ENCODE assay signal across 10 cellular contexts in genomic region chr10:100265821-100266485, GRCh38. TPM values are rescaled to one million over a fixed set of nuclear protein-coding genes. Genes with fewer than 3 reads are reported as not detected.
DNase-seq lines count a peak whose midpoint lies in the region; ATAC-seq and TF ChIP-seq lines count a peak whose summit lies in the region.
"Had no signal": no experiment of that assay in that cellular context is flagged by ENCODE, and none has a peak within 500 bp of the region (broad histone marks: within the 10 kb centered on the region; RNA-seq: fewer than 3 reads in every experiment).

No MANE protein-coding gene starts in this region.

- DNase-seq in HL-60 (ENCODE audit: low read depth in 1 of 2, low spot score in 1 of 2) (peak; percentile 42 to 45), adipocyte (ENCODE audit: low read depth) (peak; percentile 13), natural killer cell (no peak), germinal center (ENCODE audit: low spot score) (no peak), DMS53 (lab: John Stamatoyannopoulos, UW) (no peak)
- DNase-seq: GF-D8; stimulated activated CD4-positive, alpha-beta T cell treated with anti-CD3 and anti-CD28 coated beads, Interleukin-2, amount 100 ng/mL, for 48 hours had no signal

- H3K4me3 Mint-ChIP-seq in natural killer cell = peak overlapping the region; percentile 99

- H3K27ac ChIP-seq in BLaER1 = no peak overlapping the region
- H3K27ac ChIP-seq in HL-60 (replicated peaks) = no peak overlapping the region

- H3K4me1 ChIP-seq in BLaER1 = peaks cover 22% of the 10 kb centered on the region
- peaks cover 7% of the 10 kb centered on the region for H3K4me1 ChIP-seq in adipocyte (ENCODE audit: control insufficient read depth, insufficient read depth, low read length)

- H3K36me3 ChIP-seq in BLaER1 (peaks cover 22% of the 10 kb centered on the region), adipocyte (ENCODE audit: control insufficient read depth, insufficient read depth, low read length, severe bottlenecking) (peaks cover 8% of the 10 kb centered on the region)

- peak overlapping the region; percentile 86 for H3K4me3 ChIP-seq in BLaER1
- no peak overlapping the region; the same call in 1 of the 2 replicates for H3K4me3 ChIP-seq in HL-60 (replicated peaks; ENCODE audit: insufficient read depth, low read length)
- H3K4me3 ChIP-seq in adipocyte (ENCODE audit: low read length) = peak overlapping the region; percentile 100

- no peaks in the 10 kb centered on the region for H3K27me3 Mint-ChIP-seq in natural killer cell (ENCODE audit: low read depth in 2 of 2)

- no peaks in the 10 kb centered on the region for H3K9me3 Mint-ChIP-seq in natural killer cell

- peaks cover 6% of the 10 kb centered on the region for H3K36me3 Mint-ChIP-seq in natural killer cell

- H3K9ac ChIP-seq in BLaER1 (no peak overlapping the region), adipocyte (ENCODE audit: low read length) (no peak overlapping the region)

- TF ChIP-seq CTCF in HL-60 (IDR thresholded peaks at IDR 0.05; ENCODE audit: insufficient read depth, low read length) (no peak), natural killer cell (IDR thresholded peaks at IDR 0.05) (no peak)

- peak overlapping the region; percentile 88 for H3K4me2 ChIP-seq in BLaER1

- peak overlapping the region; percentile 97 for H3K27ac Mint-ChIP-seq in natural killer cell

- H3K9me3 ChIP-seq in BLaER1 (no peaks in the 10 kb centered on the region), adipocyte (ENCODE audit: control insufficient read depth, low read length) (no peaks in the 10 kb centered on the region)

- intact Hi-C loops in natural killer cell (cut with micrococcal nuclease) = no loop called here

- ATAC-seq in natural killer cell = no peak
- no peak for ATAC-seq in HG03025 (IDR thresholded peaks at IDR 0.05; ENCODE audit: low FRiP score, unreplicated experiment)
- no peak for ATAC-seq in GM18907 (IDR thresholded peaks at IDR 0.05; ENCODE audit: unreplicated experiment)

- H3K4me1 Mint-ChIP-seq in natural killer cell = peaks cover 41 to 42% of the 10 kb centered on the region in 2 donors

- H4K20me1 ChIP-seq in BLaER1 = peaks cover 9% of the 10 kb centered on the region

- H3K27me3 ChIP-seq in BLaER1 (no peaks in the 10 kb centered on the region), HL-60 (ENCODE audit: insufficient read depth, poor library complexity, severe bottlenecking) (no peaks in the 10 kb centered on the region), adipocyte (replicated peaks; ENCODE audit: control insufficient read depth, insufficient read depth, low read length) (no peaks in the 10 kb centered on the region)

RNA-seq across cellular contexts. Expression of gene CWF19L1, which starts 1.5 kb away (rescaled TPM):
- total RNA-seq in natural killer cell = 10 to 100 TPM; 52.5 to 58.0 (median 54.8) TPM

RNA-seq across cellular contexts. Expression of gene BLOC1S2, which starts 20.5 kb away (rescaled TPM):
- total RNA-seq in natural killer cell = 10 to 100 TPM; 36.7 to 63.7 (median 60.4) TPM

RNA-seq across cellular contexts. Expression of gene CHUK, which starts 36.6 kb away (rescaled TPM):
- 10 to 100 TPM; 23.7 to 33.6 (median 33.3) TPM for total RNA-seq in natural killer cell

Comparison
In these comparisons a context has a peak if more than half of its experiments do, and no peak if none do; other contexts are left out.
1. DNase-seq: peak in HL-60 (2 of 2) and adipocyte (single experiment); none in natural killer cell (single experiment), germinal center (single experiment) and DMS53 (single experiment).